ENCODE assay signal across 1 cellular context in the genomic region with DNA sequence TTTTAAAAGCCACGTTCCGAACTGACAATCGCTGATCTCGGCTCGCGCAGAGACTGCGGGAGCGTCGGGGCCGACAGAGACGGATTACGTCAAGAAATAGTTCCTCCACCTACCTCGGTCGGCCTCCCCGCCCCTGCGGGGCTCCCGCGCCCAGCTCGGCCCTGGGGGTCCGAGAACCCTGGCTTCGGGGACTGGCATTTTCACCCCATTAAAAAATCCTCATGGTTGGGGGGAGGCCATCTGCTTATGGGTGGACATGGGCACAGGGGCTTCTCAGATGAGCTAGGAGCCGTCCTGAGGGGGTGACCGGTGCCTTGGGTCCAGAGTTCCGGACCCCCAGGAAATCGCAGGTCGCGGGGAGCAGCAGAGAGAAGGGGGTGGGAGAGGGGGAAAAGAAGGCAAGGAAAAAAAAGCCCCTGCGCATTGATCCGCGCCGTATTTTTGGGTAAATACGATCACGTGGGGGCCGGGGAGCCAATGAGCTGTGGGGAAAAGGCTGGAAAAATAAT.
A peak's percentile ranks its signal among the peaks of the same experiment; 100 is the strongest.
TF ChIP-seq lines count a peak whose summit lies in the region.

No MANE protein-coding gene starts in this region.

TF ChIP-seq in K562, 482 proteins besides CTCF, POLR2A, EP300 and RAD21 (continued from another document and continues in another):
- TF ChIP-seq JUN (IDR thresholded peaks at IDR 0.05; ENCODE audit: borderline replicate concordance, low read depth, low read length) (0 out of 2 replicates have a peak, but pooled peaks have one; percentile 26), JUN (CRISPR knock-in tag; IDR thresholded peaks at IDR 0.05; ENCODE audit: borderline replicate concordance) (no peak; the same call in 1 of the 2 replicates), RCOR1 (IDR thresholded peaks at IDR 0.05; ENCODE audit: borderline replicate concordance in 1 of 2, low read depth in 2 of 2, low read length in 2 of 2) (0 out of 4 replicates have a peak, but pooled peaks of 1 of the 2 experiments have one; percentile 7), ZNF408 (CRISPR knock-in tag; IDR thresholded peaks at IDR 0.05; ENCODE audit: low read depth) (no peak), MGA (IDR thresholded peaks at IDR 0.05) (no peak), ATF4 (CRISPR knock-in tag; IDR thresholded peaks at IDR 0.05) (no peak), HNRNPUL1 (IDR thresholded peaks at IDR 0.05; ENCODE audit: low read length) (no peak), TAF1 (IDR thresholded peaks at IDR 0.05; ENCODE audit: control insufficient read depth, extremely low read depth, insufficient read depth, low read length, severe bottlenecking) (peak; percentile 53), FOXA1 (IDR thresholded peaks at IDR 0.05; ENCODE audit: borderline replicate concordance) (no peak), NBN (IDR thresholded peaks at IDR 0.05; ENCODE audit: low read depth) (no peak), PML (IDR thresholded peaks at IDR 0.05; ENCODE audit: low read length) (no peak), ZNF57 (CRISPR knock-in tag; IDR thresholded peaks at IDR 0.05) (no peak), ZFP91 (CRISPR knock-in tag; IDR thresholded peaks at IDR 0.05) (no peak), CEBPG (CRISPR knock-in tag; IDR thresholded peaks at IDR 0.05) (no peak), CEBPG (tag; conservative IDR thresholded peaks at IDR 0.05 in 1 of 2, IDR thresholded peaks at IDR 0.05 in 1 of 2) (no peak), SLC30A9 (CRISPR knock-in tag; IDR thresholded peaks at IDR 0.05) (no peak), LARP7 (IDR thresholded peaks at IDR 0.05) (no peak), ZNF561 (CRISPR knock-in tag; conservative IDR thresholded peaks at IDR 0.05) (no peak), CSDE1 (IDR thresholded peaks at IDR 0.05) (no peak), PHB (CRISPR knock-in tag; IDR thresholded peaks at IDR 0.05) (no peak), GATA2 (CRISPR knock-in tag; IDR thresholded peaks at IDR 0.05) (no peak), FOXK2 (conservative IDR thresholded peaks at IDR 0.05 in 1 of 2, IDR thresholded peaks at IDR 0.05 in 1 of 2; ENCODE audit: low read depth in 2 of 2) (peak; percentile 69 to 86; a peak in 3 of 4 replicates), MAFK (IDR thresholded peaks at IDR 0.05; ENCODE audit: low read length) (no peak)
- TF ChIP-seq, protein P1, sequence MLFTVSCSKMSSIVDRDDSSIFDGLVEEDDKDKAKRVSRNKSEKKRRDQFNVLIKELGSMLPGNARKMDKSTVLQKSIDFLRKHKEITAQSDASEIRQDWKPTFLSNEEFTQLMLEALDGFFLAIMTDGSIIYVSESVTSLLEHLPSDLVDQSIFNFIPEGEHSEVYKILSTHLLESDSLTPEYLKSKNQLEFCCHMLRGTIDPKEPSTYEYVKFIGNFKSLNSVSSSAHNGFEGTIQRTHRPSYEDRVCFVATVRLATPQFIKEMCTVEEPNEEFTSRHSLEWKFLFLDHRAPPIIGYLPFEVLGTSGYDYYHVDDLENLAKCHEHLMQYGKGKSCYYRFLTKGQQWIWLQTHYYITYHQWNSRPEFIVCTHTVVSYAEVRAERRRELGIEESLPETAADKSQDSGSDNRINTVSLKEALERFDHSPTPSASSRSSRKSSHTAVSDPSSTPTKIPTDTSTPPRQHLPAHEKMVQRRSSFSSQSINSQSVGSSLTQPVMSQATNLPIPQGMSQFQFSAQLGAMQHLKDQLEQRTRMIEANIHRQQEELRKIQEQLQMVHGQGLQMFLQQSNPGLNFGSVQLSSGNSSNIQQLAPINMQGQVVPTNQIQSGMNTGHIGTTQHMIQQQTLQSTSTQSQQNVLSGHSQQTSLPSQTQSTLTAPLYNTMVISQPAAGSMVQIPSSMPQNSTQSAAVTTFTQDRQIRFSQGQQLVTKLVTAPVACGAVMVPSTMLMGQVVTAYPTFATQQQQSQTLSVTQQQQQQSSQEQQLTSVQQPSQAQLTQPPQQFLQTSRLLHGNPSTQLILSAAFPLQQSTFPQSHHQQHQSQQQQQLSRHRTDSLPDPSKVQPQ (CRISPR knock-in tag; IDR thresholded peaks at IDR 0.05; ENCODE audit: borderline replicate concordance), result no peak
- TF ChIP-seq, protein P2, sequence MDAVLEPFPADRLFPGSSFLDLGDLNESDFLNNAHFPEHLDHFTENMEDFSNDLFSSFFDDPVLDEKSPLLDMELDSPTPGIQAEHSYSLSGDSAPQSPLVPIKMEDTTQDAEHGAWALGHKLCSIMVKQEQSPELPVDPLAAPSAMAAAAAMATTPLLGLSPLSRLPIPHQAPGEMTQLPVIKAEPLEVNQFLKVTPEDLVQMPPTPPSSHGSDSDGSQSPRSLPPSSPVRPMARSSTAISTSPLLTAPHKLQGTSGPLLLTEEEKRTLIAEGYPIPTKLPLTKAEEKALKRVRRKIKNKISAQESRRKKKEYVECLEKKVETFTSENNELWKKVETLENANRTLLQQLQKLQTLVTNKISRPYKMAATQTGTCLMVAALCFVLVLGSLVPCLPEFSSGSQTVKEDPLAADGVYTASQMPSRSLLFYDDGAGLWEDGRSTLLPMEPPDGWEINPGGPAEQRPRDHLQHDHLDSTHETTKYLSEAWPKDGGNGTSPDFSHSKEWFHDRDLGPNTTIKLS (IDR thresholded peaks at IDR 0.05; ENCODE audit: borderline replicate concordance, low read depth), result no peak
